ENCODE assay signal across 16 cellular contexts in genomic region chr3:187992609-187993008, GRCh38.
"Had no signal": no experiment of that assay in that cellular context is flagged by ENCODE, and none has a peak within 500 bp of the region (broad histone marks: within the 10 kb centered on the region; RNA-seq: fewer than 3 reads in every experiment).

No MANE protein-coding gene starts in this region.

- H3K27ac ChIP-seq: colonic mucosa, sigmoid colon had no signal

- DNase-seq: colonic mucosa; dermis blood vessel endothelial cell; endodermal cell; erythroblast; foreskin melanocyte; head of caudate nucleus; hippocampal formation; kidney glomerular epithelial cell; mesendoderm; naive thymus-derived CD4-positive, alpha-beta T cell; posterior cingulate gyrus; sigmoid colon; stimulated activated naive CD4-positive, alpha-beta T cell treated with Interleukin-2 at 50 U/mL for 16 hours; trophoblast cell had no signal

- H3K9me3 Mint-ChIP-seq: endodermal cell, neural crest cell had no signal

- H3K4me1 ChIP-seq: colonic mucosa, sigmoid colon had no signal

- H3K9me3 ChIP-seq: colonic mucosa, sigmoid colon had no signal

- ATAC-seq: naive thymus-derived CD4-positive, alpha-beta T cell had no signal

- H3K36me3 ChIP-seq: colonic mucosa, sigmoid colon had no signal

- H3K4me3 ChIP-seq: colonic mucosa, sigmoid colon, skin epidermis had no signal

- H3K27ac Mint-ChIP-seq: endodermal cell had no signal

- H3K27me3 Mint-ChIP-seq: naive thymus-derived CD4-positive, alpha-beta T cell had no signal

- H3K4me3 Mint-ChIP-seq: endodermal cell, neural crest cell had no signal

- H3K27me3 ChIP-seq: colonic mucosa, sigmoid colon had no signal
